Comparison of ENCODE assay signal across 1 cellular context in the genomic region with DNA sequence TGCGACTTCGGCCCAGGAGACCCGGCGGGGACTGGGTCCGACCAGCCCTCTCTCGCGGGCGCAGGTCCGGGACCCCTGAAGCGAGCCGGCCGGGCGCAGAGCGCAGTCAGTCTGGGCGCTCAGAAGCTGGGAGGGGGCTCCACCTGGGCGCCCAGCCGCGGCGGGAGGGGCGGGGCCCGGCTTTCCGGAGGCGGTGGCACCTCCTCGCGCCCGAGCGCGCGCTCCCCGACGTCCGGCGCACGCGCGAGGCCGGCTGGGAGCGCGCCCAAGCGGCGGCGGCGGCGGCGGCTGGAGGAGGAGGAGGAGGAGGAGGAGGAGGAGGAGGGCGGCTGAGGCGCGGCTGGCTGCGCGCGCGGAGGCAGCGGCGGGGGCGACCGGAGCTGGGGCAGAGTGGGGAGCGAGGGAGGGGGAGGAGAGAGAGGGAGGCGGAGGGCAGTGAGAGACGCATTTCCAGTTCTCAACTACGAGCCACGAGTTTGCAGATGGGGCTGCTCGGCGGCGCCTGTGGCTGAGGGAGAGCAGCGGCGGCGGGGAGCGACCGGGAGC.
TF ChIP-seq lines count a peak whose summit lies in the region.

A gene with protein sequence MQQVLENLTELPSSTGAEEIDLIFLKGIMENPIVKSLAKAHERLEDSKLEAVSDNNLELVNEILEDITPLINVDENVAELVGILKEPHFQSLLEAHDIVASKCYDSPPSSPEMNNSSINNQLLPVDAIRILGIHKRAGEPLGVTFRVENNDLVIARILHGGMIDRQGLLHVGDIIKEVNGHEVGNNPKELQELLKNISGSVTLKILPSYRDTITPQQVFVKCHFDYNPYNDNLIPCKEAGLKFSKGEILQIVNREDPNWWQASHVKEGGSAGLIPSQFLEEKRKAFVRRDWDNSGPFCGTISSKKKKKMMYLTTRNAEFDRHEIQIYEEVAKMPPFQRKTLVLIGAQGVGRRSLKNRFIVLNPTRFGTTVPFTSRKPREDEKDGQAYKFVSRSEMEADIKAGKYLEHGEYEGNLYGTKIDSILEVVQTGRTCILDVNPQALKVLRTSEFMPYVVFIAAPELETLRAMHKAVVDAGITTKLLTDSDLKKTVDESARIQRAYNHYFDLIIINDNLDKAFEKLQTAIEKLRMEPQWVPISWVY (plus strand): TSS at position 445 of the 546 bp plus-strand sequence. CDS start 50,216 bp downstream, outside the sequence.

TF ChIP-seq in SK-N-SH treated with all-trans-retinoic acid at 6 μM for 48 hours, 23 proteins besides CTCF, POLR2A, EP300 and RAD21 (continued from another document):
- TF ChIP-seq, protein P1, sequence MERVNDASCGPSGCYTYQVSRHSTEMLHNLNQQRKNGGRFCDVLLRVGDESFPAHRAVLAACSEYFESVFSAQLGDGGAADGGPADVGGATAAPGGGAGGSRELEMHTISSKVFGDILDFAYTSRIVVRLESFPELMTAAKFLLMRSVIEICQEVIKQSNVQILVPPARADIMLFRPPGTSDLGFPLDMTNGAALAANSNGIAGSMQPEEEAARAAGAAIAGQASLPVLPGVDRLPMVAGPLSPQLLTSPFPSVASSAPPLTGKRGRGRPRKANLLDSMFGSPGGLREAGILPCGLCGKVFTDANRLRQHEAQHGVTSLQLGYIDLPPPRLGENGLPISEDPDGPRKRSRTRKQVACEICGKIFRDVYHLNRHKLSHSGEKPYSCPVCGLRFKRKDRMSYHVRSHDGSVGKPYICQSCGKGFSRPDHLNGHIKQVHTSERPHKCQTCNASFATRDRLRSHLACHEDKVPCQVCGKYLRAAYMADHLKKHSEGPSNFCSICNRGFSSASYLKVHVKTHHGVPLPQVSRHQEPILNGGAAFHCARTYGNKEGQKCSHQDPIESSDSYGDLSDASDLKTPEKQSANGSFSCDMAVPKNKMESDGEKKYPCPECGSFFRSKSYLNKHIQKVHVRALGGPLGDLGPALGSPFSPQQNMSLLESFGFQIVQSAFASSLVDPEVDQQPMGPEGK (CRISPR knock-in tag; IDR thresholded peaks at IDR 0.05; ENCODE audit: borderline replicate concordance) = no peak
- TF ChIP-seq TCF4 (CRISPR knock-in tag; IDR thresholded peaks at IDR 0.05; ENCODE audit: borderline replicate concordance) = no peak
- TF ChIP-seq BACH2 (CRISPR knock-in tag; IDR thresholded peaks at IDR 0.05; ENCODE audit: borderline replicate concordance) = 0 out of 2 replicates have a peak, but pooled peaks have one; percentile 17
